Comparison of ENCODE assay signal across 9 cellular contexts in genomic region chr21:42495765-42496119, GRCh38. TPM values are rescaled to one million over a fixed set of nuclear protein-coding genes. Genes with fewer than 3 reads are reported as not detected.
A peak's percentile ranks its signal among the peaks of the same experiment; 100 is the strongest.
DNase-seq lines count a peak whose midpoint lies in the region; ATAC-seq, FAIRE-seq and TF ChIP-seq lines count a peak whose summit lies in the region.
"Had no signal": no experiment of that assay in that cellular context is flagged by ENCODE, and none has a peak within 500 bp of the region (broad histone marks: within the 10 kb centered on the region; RNA-seq: fewer than 3 reads in every experiment).

No MANE protein-coding gene starts in this region.

- no peak for FAIRE-seq in pancreas (lab: Jason Lieb, UNC)

- DNase-seq in RPMI7951 (ENCODE audit: low read depth) (peak; percentile 13), fibroblast of mammary gland (ENCODE audit: low read depth) (peak; percentile 25), pancreas (no peak), kidney tubule cell (ENCODE audit: low spot score) (no peak)
- DNase-seq in activated CD8-positive, alpha-beta memory T cell treated with anti-CD3 and anti-CD28 coated beads, Interleukin-2, amount 50 U/mL, for 4 hours, result no peak

- H3K9me3 ChIP-seq in ES-I3 (ENCODE audit: control insufficient read depth, insufficient read depth, low read length), result no peaks in the 10 kb centered on the region
- no peaks in the 10 kb centered on the region for H3K9me3 ChIP-seq in pancreas

- TF ChIP-seq CTCF in fibroblast of mammary gland (conservative IDR thresholded peaks at IDR 0.05; ENCODE audit: control insufficient read depth, insufficient read depth, low read depth, low read length) (no peak), pancreas (IDR thresholded peaks at IDR 0.05) (no peak)

- no peaks in the 10 kb centered on the region for H3K36me3 ChIP-seq in ES-I3 (ENCODE audit: insufficient read depth, low read length)
- H3K36me3 ChIP-seq in pancreas, result no peaks in the 10 kb centered on the region

- H3K9ac ChIP-seq in ES-I3 (ENCODE audit: low read depth, low read length), result peak overlapping the region; percentile 70; the same call in 1 of the 2 replicates

- H3K4me1 ChIP-seq in ES-I3 (ENCODE audit: insufficient read depth, low read length) (peaks cover 3% of the 10 kb centered on the region; the same call in 1 of the 2 replicates), pancreas (peaks cover 0 to 8% (median 0%) of the 10 kb centered on the region in 3 donors)

- intact Hi-C loops in pancreas (cut with DNase I), result no loop called here

- H3K27me3 ChIP-seq in pancreas, result no peaks in the 10 kb centered on the region

- 0 to 2% methylated on average over 18 of the region's 18 CpGs for WGBS in pancreas, 2 donors

- ATAC-seq in HG02571 (IDR thresholded peaks at IDR 0.05; ENCODE audit: unreplicated experiment) (peak; percentile 6), pancreas (peak; percentile 8 to 31 (median 18)), HG03521 (IDR thresholded peaks at IDR 0.05; ENCODE audit: unreplicated experiment) (no peak)

- H3K27ac ChIP-seq in pancreas, result peak overlapping the region in 3 of 4 donors; percentile 10 to 58 (median 53)

- H3K4me3 ChIP-seq in fibroblast of mammary gland (ENCODE audit: control insufficient read depth, low read depth, low read length) (peak overlapping the region; percentile 59), pancreas (peak overlapping the region; percentile 20 to 67 (median 46))

RNA-seq across cellular contexts. Expression of gene RSPH1, which starts 0.3 kb away (rescaled TPM):
- 0.12 TPM in 1 of 2 replicates, not detected in the other for total RNA-seq in RPMI7951 (2014; rRNA removed; shearing (Covaris generic))
- 1 to 10 TPM in 5 of 6 donors, under 1 TPM in 1; 0.94 to 2.4 (median 1.8) TPM for total RNA-seq in pancreas
- 1 to 10 TPM; 2.3 to 5.0 TPM for polyA plus RNA-seq in pancreas
- total RNA-seq: activated CD8-positive, alpha-beta memory T cell treated with anti-CD3 and anti-CD28 coated beads for 36 hours had no signal

RNA-seq across cellular contexts. Expression of gene SLC37A1, which starts 17.9 kb away (rescaled TPM):
- 0.24 TPM in 1 of 2 replicates, not detected in the other for total RNA-seq in RPMI7951 (2014; rRNA removed; shearing (Covaris generic))
- 10 to 100 TPM in 2 of 6 donors, 1 to 10 TPM in 4; 4.7 to 14.3 (median 6.9) TPM for total RNA-seq in pancreas
- 10 to 100 TPM in 1 of 2 donors, 1 to 10 TPM in 1; 8.4 to 14.1 TPM for polyA plus RNA-seq in pancreas

Comparison
In these comparisons a context has a peak if more than half of its experiments do, and no peak if none do; other contexts are left out.
1. DNase-seq: peak in RPMI7951 (single experiment) and fibroblast of mammary gland (single experiment); none in pancreas (0 of 6), activated CD8-positive, alpha-beta memory T cell treated with anti-CD3 and anti-CD28 coated beads, Interleukin-2, amount 50 U/mL, for 4 hours (single experiment) and kidney tubule cell (single experiment).